In genomic region chr1:27772932-27773731, GRCh38 we compare ENCODE assay signal across 8 cellular contexts. TPM values are rescaled to one million over a fixed set of nuclear protein-coding genes. Genes with fewer than 3 reads are reported as not detected.
DNase-seq lines count a peak whose midpoint lies in the region; ATAC-seq and TF ChIP-seq lines count a peak whose summit lies in the region.

Gene STX12, plus strand, starts transcription at chr1:27773219. Its CDS starts 89 bp downstream, at chr1:27773308.

- intact Hi-C loops in testis (cut with DNase I; ENCODE audit: low total_unique reads), result loop anchor here (10.0 kb wide), 1 partner anchor 52 kb away; no protein-coding TSS in a partner anchor

- H3K36me3 Mint-ChIP-seq in activated naive CD8-positive, alpha-beta T cell, result peaks cover 4% of the 10 kb centered on the region

- POLR2A ChIA-PET in GM10248 (lab: Yijun Ruan, JAX), result interaction anchor here (0.7 to 1.5 kb wide), 7 partner anchors 10 to 876 kb away, joined by 3 to 11 read pairs (median 4); partner anchors contain the start of genes FAM76A and IFI6

- TF ChIP-seq CTCF in GM10248 (IDR thresholded peaks at IDR 0.05; ENCODE audit: control extremely low read depth, extremely low read depth, low read depth, missing control alignments), result no peak
- no peak for TF ChIP-seq CTCF in omental fat pad (IDR thresholded peaks at IDR 0.05)
- TF ChIP-seq CTCF in testis (IDR thresholded peaks at IDR 0.05), result no peak

- H3K9me3 Mint-ChIP-seq in activated naive CD8-positive, alpha-beta T cell (ENCODE audit: low read depth), result no peaks in the 10 kb centered on the region

- H3K4me1 Mint-ChIP-seq in activated naive CD8-positive, alpha-beta T cell (ENCODE audit: low read depth), result peaks cover 31% of the 10 kb centered on the region

- 1% methylated on average over 28 to 52 of the region's 54 CpGs for WGBS in testis, 2 donors

- peak within 1 kb of the TSS; percentile 92 to 94 for H3K27ac ChIP-seq in testis

- H3K27me3 Mint-ChIP-seq in activated naive CD8-positive, alpha-beta T cell, result no peaks in the 10 kb centered on the region

- TF ChIP-seq POLR2A in testis (IDR thresholded peaks at IDR 0.05), result peak; percentile 70

- H3K4me1 ChIP-seq in testis, result peaks cover 4% of the 10 kb centered on the region

- CTCF ChIA-PET in GM10248 (lab: Yijun Ruan, JAX), result interaction anchor here (0.6 to 3.1 kb wide), 11 partner anchors 9 to 476 kb away, joined by 3 to 11 read pairs (median 3); partner anchors contain the start of gene FAM76A

- ATAC-seq in HG02623 (IDR thresholded peaks at IDR 0.05; ENCODE audit: unreplicated experiment), result peak; percentile 90
- peak; percentile 99 for ATAC-seq in omental fat pad (ENCODE audit: low FRiP score)

- H3K4me3 Mint-ChIP-seq in activated naive CD8-positive, alpha-beta T cell, result peak within 1 kb of the TSS; percentile 95

- H3K4me3 ChIP-seq in testis, result peak within 1 kb of the TSS; percentile 80 to 93

- no peaks in the 10 kb centered on the region for H3K36me3 ChIP-seq in testis (ENCODE audit: low read depth, missing control alignments)

- H3K9me3 ChIP-seq in testis, result no peaks in the 10 kb centered on the region

- H3K27me3 ChIP-seq in testis, result no peaks in the 10 kb centered on the region

- peak; percentile 99 for DNase-seq in GM10248 (ENCODE audit: extremely low spot score)
- peak; percentile 97 for DNase-seq in NCI-H1105 (lab: John Stamatoyannopoulos, UW)
- peak; percentile 97 for DNase-seq in SKM-1 treated with dmso at 0.1 percent for 144 hours (lab: John Stamatoyannopoulos, UW; ENCODE audit: unreplicated experiment)
- peak; percentile 97 for DNase-seq in glomerular endothelial cell (ENCODE audit: extremely low read depth, low read depth, low spot score)
- peak; percentile 96 for DNase-seq in omental fat pad (ENCODE audit: low spot score)
- DNase-seq in testis, result peak; percentile 98

- H3K27ac Mint-ChIP-seq in activated naive CD8-positive, alpha-beta T cell, result peak within 1 kb of the TSS; percentile 95

RNA-seq across cellular contexts. Expression of gene STX12, which starts in this region (rescaled TPM):
- total RNA-seq in glomerular endothelial cell (134 and 140 TPM in 2 replicates), omental fat pad (100 to 1,000 TPM in 1 of 4 donors, 10 to 100 TPM in 3; 78.5 to 116 (median 95.7) TPM), testis (10 to 100 TPM; 39.1 to 46.7 TPM)
- 32.0 TPM for polyA plus RNA-seq in testis (ENCODE audit: insufficient read depth, low read depth, low replicate concordance)

Comparison
In these comparisons a context has a peak if more than half of its experiments do, and no peak if none do; other contexts are left out.
1. Peak in every context shown above with its lines: DNase-seq, ATAC-seq, H3K4me3 ChIP-seq and H3K27ac ChIP-seq.